10 cellular contexts compared by ENCODE assay signal in the genomic region with DNA sequence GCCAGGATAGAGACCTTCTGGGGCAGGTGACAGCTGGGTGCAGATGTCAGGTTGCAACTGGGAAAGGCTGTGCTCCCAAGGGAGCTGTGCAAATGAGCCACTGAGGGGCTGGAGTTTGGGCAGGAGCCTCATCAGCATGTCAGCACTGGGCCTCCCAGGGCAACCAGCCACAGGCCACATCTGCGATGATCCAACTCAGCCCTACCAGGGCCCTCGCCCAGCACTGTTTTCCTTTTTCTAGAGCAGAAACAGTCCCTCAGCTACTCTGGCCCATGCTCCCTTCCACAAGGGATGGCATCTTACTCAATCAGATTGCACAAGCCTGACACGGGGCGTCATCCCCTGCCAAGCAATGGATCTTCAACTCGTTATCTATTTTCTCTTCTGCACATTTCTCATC. TPM values are rescaled to one million over a fixed set of nuclear protein-coding genes. Genes with fewer than 3 reads are reported as not detected.
DNase-seq lines count a peak whose midpoint lies in the region; ATAC-seq, FAIRE-seq and TF ChIP-seq lines count a peak whose summit lies in the region.
"Had no signal": no experiment of that assay in that cellular context is flagged by ENCODE, and none has a peak within 500 bp of the region (broad histone marks: within the 10 kb centered on the region; RNA-seq: fewer than 3 reads in every experiment).

No MANE protein-coding gene starts in this region.

- intact Hi-C loops in K562 (cut with micrococcal nuclease) = no loop called here
- intact Hi-C loops in lower leg skin (cut with DNase I; ENCODE audit: low total_unique reads) = no loop called here
- intact Hi-C loops in vagina (cut with DNase I) = no loop called here
- intact Hi-C loops in ovary (cut with DNase I) = no loop called here

- no peaks in the 10 kb centered on the region for H3K9me2 ChIP-seq in Karpas-422 (replicated peaks; ENCODE audit: insufficient read depth, low read length)

- in situ Hi-C loops in K562 (cut with MboI) = no loop called here

- H3K36me3 ChIP-seq in Karpas-422 (ENCODE audit: insufficient read depth, low read length) (no peaks in the 10 kb centered on the region), K562 (ENCODE audit: control insufficient read depth, insufficient read depth, low read length) (no peaks in the 10 kb centered on the region), vagina (no peaks in the 10 kb centered on the region), ovary (no peaks in the 10 kb centered on the region)

- TF ChIP-seq EP300 in K562 (IDR thresholded peaks at IDR 0.05; ENCODE audit: low read length) (no peak), ovary (IDR thresholded peaks at IDR 0.05) (no peak)

- H3K4me1 ChIP-seq in Karpas-422 (ENCODE audit: low read length) (peaks cover 30% of the 10 kb centered on the region), K562 (replicated peaks in 1 of 2; ENCODE audit: control insufficient read depth in 2 of 2, insufficient read depth in 2 of 2, low read length in 2 of 2) (peaks cover 0 to 4% of the 10 kb centered on the region in 2 experiments; a peak in 1 of 5 replicates), vagina (no peaks in the 10 kb centered on the region), ovary (ENCODE audit: insufficient read depth) (no peaks in the 10 kb centered on the region)

- peak; percentile 60 for DNase-seq in AG08395 (ENCODE audit: low spot score)
- peak; percentile 50 for DNase-seq in Karpas-422
- DNase-seq in K562 (ENCODE audit: extremely low read depth in 1 of 4, low spot score in 3 of 4) = no peak
- DNase-seq in lower leg skin (ENCODE audit: low spot score in 2 of 2) = peak; percentile 67 to 94
- no peak for DNase-seq in retina
- DNase-seq in vagina (ENCODE audit: extremely low spot score in 2 of 2) = no peak
- no peak for DNase-seq in ovary
- no peak for DNase-seq in NCI-H2227 (lab: John Stamatoyannopoulos, UW; ENCODE audit: unreplicated experiment)
- DNase-seq: mammary epithelial cell had no signal

- ATAC-seq in K562 = no peak

- no peak overlapping the region for H3K9ac ChIP-seq in Karpas-422 (ENCODE audit: low read length)
- H3K9ac ChIP-seq in K562 (ENCODE audit: insufficient read depth in 1 of 2, low read depth in 2 of 2, low read length in 2 of 2) = no peak overlapping the region; a peak in 1 of 4 replicates

- H3K4me2 ChIP-seq in Karpas-422 (ENCODE audit: low read depth, low read length, poor library complexity, severe bottlenecking) (no peak overlapping the region), K562 (ENCODE audit: insufficient read depth, low read length) (no peak overlapping the region)

- H3K79me2 ChIP-seq in Karpas-422 (ENCODE audit: low read length) = no peaks in the 10 kb centered on the region
- no peaks in the 10 kb centered on the region for H3K79me2 ChIP-seq in K562 (ENCODE audit: control insufficient read depth, insufficient read depth, low read length)

- H3K27ac ChIP-seq in Karpas-422 (ENCODE audit: low read length) (no peak overlapping the region), K562 (ENCODE audit: extremely low read depth, low read depth, low read length) (no peak overlapping the region), vagina (no peak overlapping the region), ovary (no peak overlapping the region)
- H3K27ac ChIP-seq: cardiac muscle cell had no signal

- H2AFZ ChIP-seq in Karpas-422 (ENCODE audit: low read length) (no peak overlapping the region), K562 (ENCODE audit: low read depth, low read length) (no peak overlapping the region)

- TF ChIP-seq POLR2A in K562 (conservative IDR thresholded peaks at IDR 0.05) = no peak
- no peak for TF ChIP-seq POLR2A in lower leg skin (IDR thresholded peaks at IDR 0.05)
- TF ChIP-seq POLR2A in vagina (IDR thresholded peaks at IDR 0.05) = no peak
- no peak for TF ChIP-seq POLR2A in ovary (IDR thresholded peaks at IDR 0.05)

- BruUV-seq in K562 (replicated peaks; lab: Mats Ljungman, UMichigan) = no TSS peak

- TF ChIP-seq CTCF in K562 (IDR thresholded peaks at IDR 0.05 in 2 of 3, conservative IDR thresholded peaks at IDR 0.05 in 1 of 3; ENCODE audit: insufficient read depth in 2 of 3, low read depth in 1 of 3, low read length in 3 of 3) (no peak), lower leg skin (IDR thresholded peaks at IDR 0.05) (no peak), vagina (IDR thresholded peaks at IDR 0.05) (no peak), ovary (IDR thresholded peaks at IDR 0.05) (no peak)

- H3K27me3 ChIP-seq in Karpas-422 (ENCODE audit: low read length) (no peaks in the 10 kb centered on the region), K562 (ENCODE audit: control insufficient read depth in 2 of 2, insufficient read depth in 2 of 2, low read length in 2 of 2) (peaks cover 0 to 39% of the 10 kb centered on the region in 2 experiments; a peak in 3 of 5 replicates), vagina (no peaks in the 10 kb centered on the region), ovary (no peaks in the 10 kb centered on the region)
- H3K27me3 ChIP-seq: cardiac muscle cell had no signal

- no peaks in the 10 kb centered on the region for H3K9me3 ChIP-seq in Karpas-422 (ENCODE audit: low read length)
- H3K9me3 ChIP-seq in K562 (replicated peaks; ENCODE audit: control insufficient read depth, insufficient read depth, low read depth, low read length) = no peaks in the 10 kb centered on the region
- no peaks in the 10 kb centered on the region for H3K9me3 ChIP-seq in vagina
- no peaks in the 10 kb centered on the region for H3K9me3 ChIP-seq in ovary

- H3K9me1 ChIP-seq in K562 (ENCODE audit: control insufficient read depth, insufficient read depth, low read length) = no peaks in the 10 kb centered on the region

- H3K4me3 ChIP-seq in Karpas-422 (ENCODE audit: low read length) (no peak overlapping the region), K562 (no peak overlapping the region), lower leg skin (ENCODE audit: low read depth, poor library complexity, severe bottlenecking) (no peak overlapping the region), vagina (no peak overlapping the region), ovary (no peak overlapping the region)
- H3K4me3 ChIP-seq: cardiac muscle cell had no signal

- FAIRE-seq in K562 (lab: Jason Lieb, UNC) = no peak

- WGBS in K562 (ENCODE audit: insufficient coverage, low coverage, missing lambda C conversion rate) = 13% methylated on average over 5 of the region's 5 CpGs
- 38 to 45% methylated on average over 5 of the region's 5 CpGs for WGBS in lower leg skin, 2 donors
- 81 to 82% (median 82%) methylated on average over 5 of the region's 5 CpGs for WGBS in ovary, 3 donors

- CTCF ChIA-PET in K562 (lab: Yijun Ruan, JAX; ENCODE audit: low intra/inter-chr PET ratio) = no interaction called here

- TF ChIP-seq RAD21 in K562 (CRISPR knock-in tag; conservative IDR thresholded peaks at IDR 0.05 in 1 of 2, IDR thresholded peaks at IDR 0.05 in 1 of 2) = no peak

- POLR2A ChIA-PET in K562 (lab: Yijun Ruan, JAX) = interaction anchor here (0.6 kb wide), 2 partner anchors 38 to 60 kb away, joined by 3 read pairs; no protein-coding TSS in a partner anchor

- H4K20me1 ChIP-seq in Karpas-422 (ENCODE audit: insufficient read depth, low read depth, low read length) (no peaks in the 10 kb centered on the region), K562 (replicated peaks; ENCODE audit: control insufficient read depth, insufficient read depth, low read length) (no peaks in the 10 kb centered on the region)

TF ChIP-seq in K562, 482 proteins besides CTCF, POLR2A, EP300 and RAD21:
- no peak for TF ChIP-seq HDAC3 (IDR thresholded peaks at IDR 0.05; ENCODE audit: borderline replicate concordance, partially characterized antibody)
- TF ChIP-seq CEBPG (CRISPR knock-in tag; IDR thresholded peaks at IDR 0.05) = no peak
- peak in 1 of 2 experiments; percentile 35; a peak in 1 of 4 replicates for TF ChIP-seq CEBPG (tag; conservative IDR thresholded peaks at IDR 0.05 in 1 of 2, IDR thresholded peaks at IDR 0.05 in 1 of 2)
- TF ChIP-seq CEBPB (tag; IDR thresholded peaks at IDR 0.05) = peak; percentile 31; the same call in 1 of the 2 replicates

RNA-seq across cellular contexts. Expression of a gene that starts 24.8 kb away (rescaled TPM):
- not detected in 2 replicates for total RNA-seq in Karpas-422 (2014; rRNA removed; shearing (Covaris generic); ENCODE audit: low replicate concordance)
- total RNA-seq in K562 (2011; cell fraction: chromatin; rRNA removed; ENCODE audit: low replicate concordance) = not detected in 2 replicates
- total RNA-seq in K562 (2011; cell fraction: nucleolus; rRNA removed) = not detected in 2 replicates
- total RNA-seq in K562 (2011; cell fraction: nucleoplasm; rRNA removed) = not detected in 2 replicates
- total RNA-seq in K562 (2014; rRNA removed) (not detected in 2 replicates), K562 (2014; rRNA removed; fragmentation: Illumina TruSeq; extraction: Trizol) (not detected in 2 replicates), K562 (2015; rRNA removed; fragmentation: Illumina TruSeq; extraction: Trizol) (not detected in 2 replicates), K562 (2021) (not detected in 2 replicates), lower leg skin (100 to 1,000 TPM in 1 of 4 donors, 10 to 100 TPM in 3; 74.1 to 130 (median 82.1) TPM), vagina (12.0 TPM), ovary (under 1 TPM in 1 of 7 donors, not detected in 6; 0.80 TPM)
- polyA plus RNA-seq in K562 (2011; rRNA removed) (not detected in 2 replicates), K562 (2014; fragmentation: Illumina TruSeq; extraction: Trizol) (not detected in 2 replicates), K562 (2014; fragmentation: Nextera tagmentation; extraction: Ambion mirVana) (not detected), K562 (2014; rRNA removed) (not detected in 2 replicates), ovary (not detected)
- polyA plus RNA-seq in K562 (2011; cell fraction: cytosol; rRNA removed) = not detected in 2 replicates
- not detected in 2 replicates for polyA plus RNA-seq in K562 (2011; cell fraction: nucleus; rRNA removed)
- not detected in 2 replicates for polyA plus RNA-seq in K562 (2012)
- not detected in 2 replicates for polyA minus RNA-seq in K562 (2011; rRNA and poly(A)+ RNA removed)
- polyA minus RNA-seq in K562 (2011; cell fraction: cytosol; rRNA and poly(A)+ RNA removed) = not detected in 2 replicates
- not detected in 2 replicates for polyA minus RNA-seq in K562 (2011; cell fraction: nucleus; rRNA and poly(A)+ RNA removed)

Comparison
In these comparisons a context has a peak if more than half of its experiments do, and no peak if none do; other contexts are left out.
1. DNase-seq: peak in AG08395 (single experiment), Karpas-422 (single experiment) and lower leg skin (2 of 2); none in K562 (0 of 4), retina (single experiment), vagina (0 of 2), ovary (0 of 5) and NCI-H2227 (single experiment).